Comparison of ENCODE assay signal across 24 cellular contexts in genomic region chr15:92725171-92725570, GRCh38.
"Had no signal": no experiment of that assay in that cellular context is flagged by ENCODE, and none has a peak within 500 bp of the region (broad histone marks: within the 10 kb centered on the region; RNA-seq: fewer than 3 reads in every experiment).

No MANE protein-coding gene starts in this region.

- H3K4me1 Mint-ChIP-seq: mesothelial cell of epicardium, nephron progenitor cell had no signal

- H3K27ac Mint-ChIP-seq: activated naive CD4-positive, alpha-beta T cell treated with anti-CD3 and anti-CD28 coated beads, Interleukin-2, amount 50 U/mL, for 72 hours; activated T-cell treated with anti-CD3 and anti-CD28 coated beads, Interleukin-2, amount 50 U/mL, for 72 hours; mesothelial cell of epicardium; naive B cell; nephron progenitor cell had no signal

- H3K36me3 Mint-ChIP-seq: activated naive CD4-positive, alpha-beta T cell treated with anti-CD3 and anti-CD28 coated beads, Interleukin-2, amount 50 U/mL, for 72 hours had no signal

- H3K9me3 ChIP-seq: psoas muscle, right atrium auricular region, suprapubic skin, tibial artery had no signal

- FAIRE-seq: islet of Langerhans had no signal

- H3K36me3 ChIP-seq: right atrium auricular region, suprapubic skin, tibial artery had no signal

- H3K4me1 ChIP-seq: parathyroid adenoma, psoas muscle, right atrium auricular region, suprapubic skin, tibial artery had no signal

- H3K4me3 ChIP-seq: psoas muscle, right atrium auricular region, suprapubic skin, tibial artery had no signal

- H3K9ac ChIP-seq: parathyroid adenoma had no signal

- H3K4me3 Mint-ChIP-seq: activated T-cell treated with anti-CD3 and anti-CD28 coated beads, Interleukin-2, amount 50 U/mL, for 72 hours; mesothelial cell of epicardium; naive B cell; nephron progenitor cell had no signal

- H3K27me3 ChIP-seq: right atrium auricular region, suprapubic skin, tibial artery had no signal

- DNase-seq: activated CD4-positive, alpha-beta T cell treated with anti-CD3 and anti-CD28 coated beads for 4 hours; activated CD4-positive, alpha-beta T cell treated with anti-CD3 and anti-CD28 coated beads, Interleukin-2, amount 50 U/mL, for 4 hours; activated CD4-positive, CD25-positive, alpha-beta regulatory T cell; activated naive CD4-positive, alpha-beta T cell; activated T-cell treated with anti-CD3 and anti-CD28 coated beads for 4 hours; activated T-cell treated with anti-CD3 and anti-CD28 coated beads, Interleukin-2, amount 50 U/mL, for 72 hours; effector CD8-positive, alpha-beta T cell; left colon; mammary epithelial cell; naive B cell; nephron progenitor cell; psoas muscle; stimulated activated CD4-positive, alpha-beta T cell treated with anti-CD3 and anti-CD28 coated beads, Interleukin-15, amount 100 ng/mL, for 24 hours; stimulated activated CD4-positive, alpha-beta T cell treated with anti-CD3 and anti-CD28 coated beads, Interleukin-2, amount 100 ng/mL, for 24 hours; stimulated activated naive CD4-positive, alpha-beta T cell; T-helper 2 cell; tibial artery had no signal

- H3K27ac ChIP-seq: parathyroid adenoma, psoas muscle, right atrium auricular region, suprapubic skin, tibial artery had no signal

- ATAC-seq: activated naive CD4-positive, alpha-beta T cell treated with anti-CD3 and anti-CD28 coated beads, Interleukin-2, amount 50 U/mL, for 72 hours; activated T-cell treated with anti-CD3 and anti-CD28 coated beads, Interleukin-2, amount 50 U/mL, for 72 hours; esophagus mucosa; left colon; psoas muscle had no signal
